In the genomic region with DNA sequence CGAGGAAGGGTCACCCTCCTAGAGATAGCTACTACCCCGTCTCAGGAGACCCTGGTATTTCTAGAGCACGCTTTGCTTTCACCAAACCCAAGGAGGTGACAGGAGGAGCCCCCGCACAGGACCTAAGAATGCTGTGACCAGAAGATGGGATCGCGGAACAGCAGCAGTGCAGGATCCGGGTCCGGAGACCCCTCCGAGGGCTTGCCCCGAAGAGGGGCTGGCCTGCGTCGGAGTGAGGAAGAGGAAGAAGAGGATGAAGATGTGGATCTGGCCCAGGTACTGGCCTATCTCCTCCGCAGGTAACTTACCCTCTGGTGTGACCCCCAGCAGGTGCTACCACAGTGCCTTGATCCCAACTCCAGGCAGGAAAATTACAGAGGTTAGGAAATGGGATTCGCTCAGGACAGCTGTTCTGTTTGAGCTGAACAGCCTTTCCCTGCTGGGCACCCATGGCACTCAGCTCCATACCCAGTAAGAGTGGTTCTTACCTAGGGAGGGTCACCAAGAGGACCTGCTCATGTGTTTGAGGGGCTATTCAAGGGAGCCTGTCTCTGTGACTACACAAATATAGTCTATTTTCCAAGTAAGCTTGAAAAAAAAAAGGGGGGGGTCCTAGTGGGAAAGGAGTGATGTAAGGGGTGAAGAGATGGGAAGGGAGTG, we compare ENCODE assay signal across 8 cellular contexts.
DNase-seq lines count a peak whose midpoint lies in the region; ATAC-seq and TF ChIP-seq lines count a peak whose summit lies in the region.

No MANE protein-coding gene starts in this region.

- no peaks in the 10 kb centered on the region for H3K27me3 ChIP-seq in KMS-11 (ENCODE audit: insufficient read depth, low read depth)
- no peaks in the 10 kb centered on the region for H3K27me3 ChIP-seq in muscle layer of duodenum (ENCODE audit: low read depth, low read length)

- peak overlapping the region; percentile 63; the same call in 1 of the 2 replicates for H3K9ac ChIP-seq in KMS-11

- H3K36me3 ChIP-seq in KMS-11 (ENCODE audit: insufficient read depth) (no peaks in the 10 kb centered on the region), muscle layer of duodenum (ENCODE audit: control insufficient read depth in 1 of 2, insufficient read depth in 2 of 2, low read length in 2 of 2) (peaks cover 28 to 41% of the 10 kb centered on the region in 2 donors)

- no peak for ATAC-seq in GM18870 (IDR thresholded peaks at IDR 0.05; ENCODE audit: unreplicated experiment)

- no peaks in the 10 kb centered on the region for H4K20me1 ChIP-seq in KMS-11 (ENCODE audit: insufficient read depth)

- peak overlapping the region; percentile 78 for H3K4me2 ChIP-seq in KMS-11

- DNase-seq in AG04449 (ENCODE audit: low read depth, low spot score) = no peak
- peak; percentile 16 for DNase-seq in choroid plexus epithelial cell (ENCODE audit: low read depth)
- DNase-seq in D341Med (ENCODE audit: low spot score) = no peak
- DNase-seq in OCI-M1 (lab: John Stamatoyannopoulos, UW) = no peak
- no peak for DNase-seq in NCI-H446 (lab: John Stamatoyannopoulos, UW)

- peak overlapping the region; percentile 96 for H3K4me3 ChIP-seq in AG04449 (ENCODE audit: low read depth, low read length)
- H3K4me3 ChIP-seq in KMS-11 (IDR thresholded peaks at IDR 0.05; ENCODE audit: insufficient read depth, low read depth, low read length) = no peak overlapping the region
- peak overlapping the region; percentile 91 for H3K4me3 ChIP-seq in choroid plexus epithelial cell (ENCODE audit: low read depth, low read length)
- H3K4me3 ChIP-seq in muscle layer of duodenum (ENCODE audit: low read depth in 1 of 2, low read length in 2 of 2) = peak overlapping the region; percentile 87 to 89

- no peaks in the 10 kb centered on the region for H3K9me3 ChIP-seq in muscle layer of duodenum (ENCODE audit: control insufficient read depth in 1 of 2, low read length in 2 of 2)

- H2AFZ ChIP-seq in KMS-11 (ENCODE audit: low read depth) = peak overlapping the region; percentile 68

- POLR2A ChIA-PET in AG04449 (lab: Yijun Ruan, JAX) = interaction anchor here (0.6 to 2.6 kb wide), 9 partner anchors 14 to 126 kb away, joined by 3 to 44 read pairs (median 5); partner anchors contain the start of genes CHMP4A, EMC9, IPO4 and PCK2

- H3K27ac ChIP-seq in KMS-11 = peak overlapping the region; percentile 91; the same call in 1 of the 2 replicates
- peak overlapping the region; percentile 100 for H3K27ac ChIP-seq in muscle layer of duodenum (ENCODE audit: low read length)

- CTCF ChIA-PET in AG04449 (lab: Yijun Ruan, JAX) = interaction anchor here (0.7 to 4.7 kb wide), 13 partner anchors 11 to 181 kb away, joined by 3 to 30 read pairs (median 5); partner anchors contain the start of genes CARMIL3, EMC9 and IRF9

- TF ChIP-seq CTCF in AG04449 (IDR thresholded peaks at IDR 0.05; ENCODE audit: insufficient read depth, low read length, missing control alignments) (no peak), KMS-11 (conservative IDR thresholded peaks at IDR 0.05; ENCODE audit: low read depth, low read length) (no peak), choroid plexus epithelial cell (conservative IDR thresholded peaks at IDR 0.05; ENCODE audit: low read depth, low read length) (no peak)

- H3K4me1 ChIP-seq in KMS-11 (ENCODE audit: low read depth, poor library complexity, severe bottlenecking) (peaks cover 13% of the 10 kb centered on the region), muscle layer of duodenum (ENCODE audit: control insufficient read depth in 1 of 2, insufficient read depth in 2 of 2, low read length in 2 of 2) (peaks cover 15 to 21% of the 10 kb centered on the region in 2 donors)

- H3K79me2 ChIP-seq in KMS-11 (ENCODE audit: insufficient read depth, low read depth) = no peaks in the 10 kb centered on the region
